In genomic region chr17:39740357-39741111, GRCh38 we compare ENCODE assay signal across 8 cellular contexts. TPM values are rescaled to one million over a fixed set of nuclear protein-coding genes. Genes with fewer than 3 reads are reported as not detected.
A peak's percentile ranks its signal among the peaks of the same experiment; 100 is the strongest.
DNase-seq lines count a peak whose midpoint lies in the region; ATAC-seq and TF ChIP-seq lines count a peak whose summit lies in the region.

No MANE protein-coding gene starts in this region.

- H3K27me3 ChIP-seq in GM23248 (replicated peaks; ENCODE audit: insufficient read depth), result peaks cover 4% of the 10 kb centered on the region; the same call in 1 of the 2 replicates
- no peaks in the 10 kb centered on the region for H3K27me3 ChIP-seq in PC-3 (ENCODE audit: low read length)
- peaks cover 21% of the 10 kb centered on the region for H3K27me3 ChIP-seq in rectal smooth muscle tissue (ENCODE audit: control insufficient read depth, insufficient read depth, low read length)
- H3K27me3 ChIP-seq in SJCRH30, result peaks cover 37% of the 10 kb centered on the region

- H3K9ac ChIP-seq in GM23248 (no peak overlapping the region), PC-3 (ENCODE audit: low read length) (peak overlapping the region; percentile 83), rectal smooth muscle tissue (ENCODE audit: low read length) (peak overlapping the region; percentile 39)

- H3K9me3 ChIP-seq in GM23248 (ENCODE audit: low read depth), result no peaks in the 10 kb centered on the region
- no peaks in the 10 kb centered on the region for H3K9me3 ChIP-seq in PC-3 (ENCODE audit: low read length)
- H3K9me3 ChIP-seq in SJCRH30 (replicated peaks), result no peaks in the 10 kb centered on the region

- no peak overlapping the region for H3K27ac ChIP-seq in GM23248
- peak overlapping the region; percentile 89 for H3K27ac ChIP-seq in PC-3 (ENCODE audit: low read length)
- no peak overlapping the region for H3K27ac ChIP-seq in rectal smooth muscle tissue (ENCODE audit: low read depth, low read length)
- no peak overlapping the region for H3K27ac ChIP-seq in SJCRH30

- H3K4me1 ChIP-seq in GM23248 (ENCODE audit: insufficient read depth) (peaks cover 20% of the 10 kb centered on the region), PC-3 (ENCODE audit: insufficient read depth, low read length) (peaks cover 34% of the 10 kb centered on the region), rectal smooth muscle tissue (ENCODE audit: control insufficient read depth, insufficient read depth, low read length) (no peaks in the 10 kb centered on the region), SJCRH30 (peaks cover 3% of the 10 kb centered on the region; the same call in 1 of the 2 replicates)

- ATAC-seq in PC-3 (peak; percentile 46), GM19324 (IDR thresholded peaks at IDR 0.05; ENCODE audit: low FRiP score, unreplicated experiment) (no peak), HG03039 (IDR thresholded peaks at IDR 0.05; ENCODE audit: unreplicated experiment) (no peak)

- TF ChIP-seq CTCF in PC-3 (conservative IDR thresholded peaks at IDR 0.05; ENCODE audit: low read depth, low read length) (no peak), fibroblast of the aortic adventitia (IDR thresholded peaks at IDR 0.05; ENCODE audit: insufficient read depth, low read length) (no peak)

- no peaks in the 10 kb centered on the region for H3K36me3 ChIP-seq in GM23248 (ENCODE audit: low read depth)
- H3K36me3 ChIP-seq in PC-3 (ENCODE audit: low read depth, low read length), result no peaks in the 10 kb centered on the region; the same call in 1 of the 2 replicates
- peaks cover 2% of the 10 kb centered on the region for H3K36me3 ChIP-seq in rectal smooth muscle tissue (ENCODE audit: control insufficient read depth, insufficient read depth, low read length)
- no peaks in the 10 kb centered on the region for H3K36me3 ChIP-seq in SJCRH30

- H3K4me3 ChIP-seq in GM23248 (no peak overlapping the region), PC-3 (ENCODE audit: low read length) (peak overlapping the region; percentile 88), fibroblast of the aortic adventitia (ENCODE audit: low read depth, low read length) (no peak overlapping the region), rectal smooth muscle tissue (ENCODE audit: low read length) (peak overlapping the region; percentile 30), SJCRH30 (no peak overlapping the region)

- no peaks in the 10 kb centered on the region for H3K9me2 ChIP-seq in GM23248 (ENCODE audit: insufficient read depth)
- no peaks in the 10 kb centered on the region for H3K9me2 ChIP-seq in PC-3 (replicated peaks; ENCODE audit: low read length)

- CTCF ChIA-PET in PC-3 (lab: Charles Lee), result no interaction called here

- intact Hi-C loops in PC-3 (cut with micrococcal nuclease), result no loop called here

- peak overlapping the region; percentile 38 for H3K4me2 ChIP-seq in GM23248 (ENCODE audit: unreplicated experiment)
- peak overlapping the region; percentile 96 for H3K4me2 ChIP-seq in PC-3 (ENCODE audit: low read length)

- POLR2A ChIA-PET in PC-3 (lab: Charles Lee; ENCODE audit: unreplicated experiment), result no interaction called here

- H2AFZ ChIP-seq in GM23248 (peak overlapping the region; percentile 84), PC-3 (ENCODE audit: low read length) (no peak overlapping the region)

- H3F3A ChIP-seq in GM23248 (ENCODE audit: insufficient read depth) (no peaks in the 10 kb centered on the region), PC-3 (ENCODE audit: low read length, unreplicated experiment) (no peaks in the 10 kb centered on the region)

- H3K79me2 ChIP-seq in GM23248 (ENCODE audit: insufficient read depth) (no peaks in the 10 kb centered on the region), PC-3 (ENCODE audit: low read length) (peaks cover 16% of the 10 kb centered on the region; the same call in 1 of the 2 replicates)

- WGBS in GM23248 (ENCODE audit: low coverage in 1 of 2, low lambda C conversion rate in 2 of 2, missing lambda C conversion rate in 2 of 2), 2 experiments, result 41 to 43% methylated on average over 11 to 16 of the region's 16 CpGs

- H4K20me1 ChIP-seq in GM23248 (ENCODE audit: insufficient read depth), result no peaks in the 10 kb centered on the region
- H4K20me1 ChIP-seq in PC-3 (ENCODE audit: low read length), result peaks cover 5% of the 10 kb centered on the region; the same call in 1 of the 2 replicates

- in situ Hi-C loops in GM23248 (cut with MboI), result no loop called here

- no TSS peak for BruUV-seq in PC-3 (replicated peaks; lab: Mats Ljungman, UMichigan)

- DNase-seq in GM23248, result peak; percentile 63
- DNase-seq in PC-3, result peak; percentile 82
- peak; percentile 37 for DNase-seq in fibroblast of the aortic adventitia (ENCODE audit: low read depth)
- no peak for DNase-seq in NCI-H1048 (lab: John Stamatoyannopoulos, UW)
- no peak for DNase-seq in SJCRH30

RNA-seq across cellular contexts. Expression of gene GRB7, which starts 2.8 kb away (rescaled TPM):
- 0.25 TPM in 1 of 2 replicates, not detected in the other for total RNA-seq in GM23248 (2014; rRNA removed; shearing (Covaris generic))
- not detected in 2 replicates for polyA plus RNA-seq in GM23248 (2016; fragmentation: Nextera tagmentation; extraction: Ambion mirVana)
- total RNA-seq in PC-3 (2014; rRNA removed), result 21.2 and 31.3 TPM in 2 replicates
- total RNA-seq in fibroblast of the aortic adventitia (ENCODE audit: low replicate concordance), result 1.7 TPM in 1 of 2 replicates, not detected in the other
- not detected in 2 replicates for total RNA-seq in SJCRH30 (2014; rRNA removed; shearing (Covaris generic))

RNA-seq across cellular contexts. Expression of gene MIEN1, which starts 10.2 kb away (rescaled TPM):
- 33.6 and 37.1 TPM in 2 replicates for total RNA-seq in GM23248 (2014; rRNA removed; shearing (Covaris generic))
- polyA plus RNA-seq in GM23248 (2016; fragmentation: Nextera tagmentation; extraction: Ambion mirVana), result 85.4 and 88.4 TPM in 2 replicates
- total RNA-seq in PC-3 (2014; rRNA removed) (52.0 and 57.8 TPM in 2 replicates), fibroblast of the aortic adventitia (ENCODE audit: low replicate concordance) (33.1 and 76.0 TPM in 2 replicates)
- 23.6 and 25.8 TPM in 2 replicates for total RNA-seq in SJCRH30 (2014; rRNA removed; shearing (Covaris generic))

RNA-seq across cellular contexts. Expression of gene ERBB2, which starts 40.7 kb away (rescaled TPM):
- 45.8 and 55.4 TPM in 2 replicates for total RNA-seq in GM23248 (2014; rRNA removed; shearing (Covaris generic))
- 28.5 and 30.3 TPM in 2 replicates for polyA plus RNA-seq in GM23248 (2016; fragmentation: Nextera tagmentation; extraction: Ambion mirVana)
- total RNA-seq in PC-3 (2014; rRNA removed) (36.2 and 57.1 TPM in 2 replicates), fibroblast of the aortic adventitia (ENCODE audit: low replicate concordance) (37.4 and 67.0 TPM in 2 replicates)
- total RNA-seq in SJCRH30 (2014; rRNA removed; shearing (Covaris generic)), result 8.7 and 9.1 TPM in 2 replicates

RNA-seq across cellular contexts. Expression of gene PGAP3, which starts 52.7 kb away (rescaled TPM):
- 14.2 and 15.3 TPM in 2 replicates for total RNA-seq in GM23248 (2014; rRNA removed; shearing (Covaris generic))
- 9.2 and 10.6 TPM in 2 replicates for polyA plus RNA-seq in GM23248 (2016; fragmentation: Nextera tagmentation; extraction: Ambion mirVana)
- total RNA-seq in PC-3 (2014; rRNA removed) (5.9 and 10.3 TPM in 2 replicates), fibroblast of the aortic adventitia (ENCODE audit: low replicate concordance) (9.7 and 11.1 TPM in 2 replicates)
- 1.9 and 3.1 TPM in 2 replicates for total RNA-seq in SJCRH30 (2014; rRNA removed; shearing (Covaris generic))

Comparison
In these comparisons a context has a peak if more than half of its experiments do, and no peak if none do; other contexts are left out.
1. DNase-seq: peak in GM23248 (single experiment), PC-3 (single experiment) and fibroblast of the aortic adventitia (single experiment); none in NCI-H1048 (single experiment) and SJCRH30 (0 of 2).
2. H3K4me3 ChIP-seq: peak in PC-3 (single experiment) and rectal smooth muscle tissue (single experiment); none in GM23248 (single experiment), fibroblast of the aortic adventitia (single experiment) and SJCRH30 (single experiment).